ENCODE assay signal across 8 cellular contexts in genomic region chr14:24605435-24606190, GRCh38. TPM values are rescaled to one million over a fixed set of nuclear protein-coding genes. Genes with fewer than 3 reads are reported as not detected.
A peak's percentile ranks its signal among the peaks of the same experiment; 100 is the strongest.
DNase-seq lines count a peak whose midpoint lies in the region; ATAC-seq and TF ChIP-seq lines count a peak whose summit lies in the region.

No MANE protein-coding gene starts in this region.

- H3K27ac Mint-ChIP-seq in naive thymus-derived CD4-positive, alpha-beta T cell, result peak overlapping the region in 6 of 9 donors; percentile 18 to 86 (median 36)

- H3K27ac ChIP-seq in naive thymus-derived CD4-positive, alpha-beta T cell (ENCODE audit: low read depth, low read length), result no peak overlapping the region
- H3K27ac ChIP-seq in tibial artery, result no peak overlapping the region

- CTCF ChIA-PET in naive thymus-derived CD4-positive, alpha-beta T cell (lab: Charles Lee), result interaction anchor here (0.7 to 2.1 kb wide), 9 partner anchors 27 to 129 kb away, joined by 3 to 10 read pairs (median 4); no protein-coding TSS in a partner anchor

- no peaks in the 10 kb centered on the region for H3K36me3 ChIP-seq in naive thymus-derived CD4-positive, alpha-beta T cell (ENCODE audit: control insufficient read depth in 2 of 3, insufficient read depth in 3 of 3, low read length in 3 of 3)
- no peaks in the 10 kb centered on the region for H3K36me3 ChIP-seq in tibial artery

- no peaks in the 10 kb centered on the region for H3K9me3 ChIP-seq in naive thymus-derived CD4-positive, alpha-beta T cell (ENCODE audit: control insufficient read depth in 2 of 3, low read length in 3 of 3)
- H3K9me3 ChIP-seq in tibial artery, result no peaks in the 10 kb centered on the region

- ATAC-seq in GM21529 (IDR thresholded peaks at IDR 0.05; ENCODE audit: unreplicated experiment), result peak; percentile 92
- peak; percentile 79 for ATAC-seq in naive thymus-derived CD4-positive, alpha-beta T cell

- peaks cover 0 to 51% of the 10 kb centered on the region in 2 donors for H3K4me1 ChIP-seq in naive thymus-derived CD4-positive, alpha-beta T cell (ENCODE audit: control insufficient read depth in 2 of 2, insufficient read depth in 2 of 2, low read length in 2 of 2)
- no peaks in the 10 kb centered on the region for H3K4me1 ChIP-seq in tibial artery

- peak overlapping the region in 2 of 10 donors; percentile 52 to 85 for H3K4me3 Mint-ChIP-seq in naive thymus-derived CD4-positive, alpha-beta T cell

- no peaks in the 10 kb centered on the region for H3K27me3 ChIP-seq in naive thymus-derived CD4-positive, alpha-beta T cell (ENCODE audit: control insufficient read depth in 2 of 2, insufficient read depth in 2 of 2, low read length in 2 of 2)
- no peaks in the 10 kb centered on the region for H3K27me3 ChIP-seq in tibial artery

- intact Hi-C loops in naive thymus-derived CD4-positive, alpha-beta T cell (cut with micrococcal nuclease), result loop anchor here (1.0 to 5.0 kb wide), 9 partner anchors 29 to 527 kb away; partner anchors contain the start of gene GZMB (in 1 of the 2)
- intact Hi-C loops in tibial artery (cut with DNase I; ENCODE audit: low total_unique reads), result no loop called here

- POLR2A ChIA-PET in naive thymus-derived CD4-positive, alpha-beta T cell (lab: Charles Lee), result no interaction called here

- H3K36me3 Mint-ChIP-seq in naive thymus-derived CD4-positive, alpha-beta T cell, result peaks cover 0 to 4% (median 0%) of the 10 kb centered on the region in 5 donors

- H3K9me3 Mint-ChIP-seq in naive thymus-derived CD4-positive, alpha-beta T cell, result peaks cover 0 to 3% (median 0%) of the 10 kb centered on the region in 11 donors

- H3K4me3 ChIP-seq in GM12864 (ENCODE audit: low read depth, low read length) (no peak overlapping the region), tibial artery (no peak overlapping the region)
- no peak overlapping the region for H3K4me3 ChIP-seq in naive thymus-derived CD4-positive, alpha-beta T cell (ENCODE audit: low read length)

- DNase-seq in GM12864 (ENCODE audit: low read depth) (no peak), HuH-7.5 (ENCODE audit: low spot score) (peak; percentile 36), tibial artery (no peak), T1000 (lab: John Stamatoyannopoulos, UW) (no peak)
- peak; percentile 9 to 58 (median 24) for DNase-seq in activated CD4-positive, CD25-positive, alpha-beta regulatory T cell (lab: John Stamatoyannopoulos, UW)
- peak; percentile 31 for DNase-seq in central memory CD4-positive, alpha-beta T cell
- peak in 8 of 9 donors; percentile 18 to 75 (median 46) for DNase-seq in naive thymus-derived CD4-positive, alpha-beta T cell

- H3K4me1 Mint-ChIP-seq in naive thymus-derived CD4-positive, alpha-beta T cell, result peaks cover 0 to 56% (median 3%) of the 10 kb centered on the region in 7 donors

- H3K27me3 Mint-ChIP-seq in naive thymus-derived CD4-positive, alpha-beta T cell, result peaks cover 0 to 4% (median 0%) of the 10 kb centered on the region in 5 donors

- TF ChIP-seq CTCF in GM12864 (IDR thresholded peaks at IDR 0.05; ENCODE audit: low read depth, low read length, missing control alignments), result peak; percentile 99
- TF ChIP-seq CTCF in tibial artery (IDR thresholded peaks at IDR 0.05), result peak; percentile 6 to 29

RNA-seq across cellular contexts. Expression of gene GZMH, which starts 3.9 kb away (rescaled TPM):
- total RNA-seq in naive thymus-derived CD4-positive, alpha-beta T cell, result 10 to 100 TPM in 1 of 5 experiments, 1 to 10 TPM in 3, under 1 TPM in 1; 0.70 to 67.6 (median 5.9) TPM
- 1 to 10 TPM in 1 of 2 donors, under 1 TPM in 1; 0.83 to 1.6 TPM for polyA plus RNA-seq in naive thymus-derived CD4-positive, alpha-beta T cell

RNA-seq across cellular contexts. Expression of gene GZMB, which starts 28.4 kb away (rescaled TPM):
- 100 to 1,000 TPM in 1 of 5 experiments, 10 to 100 TPM in 2, 1 to 10 TPM in 1, under 1 TPM in 1; 1.00 to 692 (median 20.3) TPM for total RNA-seq in naive thymus-derived CD4-positive, alpha-beta T cell
- 1 to 10 TPM; 1.8 to 3.0 TPM for polyA plus RNA-seq in naive thymus-derived CD4-positive, alpha-beta T cell

RNA-seq across cellular contexts. Expression of gene CTSG, which starts 29.6 kb away (rescaled TPM):
- 1 to 10 TPM in 1 of 5 experiments, not detected in 4; 7.6 TPM for total RNA-seq in naive thymus-derived CD4-positive, alpha-beta T cell
- polyA plus RNA-seq in naive thymus-derived CD4-positive, alpha-beta T cell, result not detected

Comparison
In these comparisons a context has a peak if more than half of its experiments do, and no peak if none do; other contexts are left out.
1. DNase-seq: peak in HuH-7.5 (single experiment), activated CD4-positive, CD25-positive, alpha-beta regulatory T cell (4 of 4), central memory CD4-positive, alpha-beta T cell (single experiment) and naive thymus-derived CD4-positive, alpha-beta T cell (8 of 9); none in GM12864 (single experiment), tibial artery (0 of 2) and T1000 (single experiment).